29 cellular contexts compared by ENCODE assay signal in the genomic region with DNA sequence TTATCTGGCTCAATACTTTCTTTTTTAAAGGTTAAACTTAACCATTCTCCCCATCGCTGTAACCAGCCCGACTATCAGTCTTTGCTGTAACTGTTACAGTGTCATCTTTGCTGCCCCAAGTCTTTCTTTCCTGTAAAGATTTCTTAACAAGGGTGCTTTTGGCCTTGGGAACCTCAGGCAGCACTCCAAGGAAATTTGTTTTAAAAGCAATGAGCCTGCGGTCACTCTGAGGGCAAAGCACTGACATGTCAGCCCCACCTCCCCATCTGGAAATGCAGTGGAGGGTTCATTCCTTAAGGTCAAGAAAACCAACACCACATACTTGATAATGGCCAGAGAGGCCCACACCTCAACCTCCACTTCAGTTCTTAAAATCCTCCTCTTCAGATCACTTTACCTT. TPM values are rescaled to one million over a fixed set of nuclear protein-coding genes. Genes with fewer than 3 reads are reported as not detected.
A peak's percentile ranks its signal among the peaks of the same experiment; 100 is the strongest.
DNase-seq lines count a peak whose midpoint lies in the region; ATAC-seq, FAIRE-seq and TF ChIP-seq lines count a peak whose summit lies in the region.
"Had no signal": no experiment of that assay in that cellular context is flagged by ENCODE, and none has a peak within 500 bp of the region (broad histone marks: within the 10 kb centered on the region; RNA-seq: fewer than 3 reads in every experiment).

No MANE protein-coding gene starts in this region.

- no peaks in the 10 kb centered on the region for H4K20me1 ChIP-seq in HepG2 (ENCODE audit: insufficient read depth, low read length)

- no peak overlapping the region for H3K27ac ChIP-seq in liver (ENCODE audit: low read depth in 1 of 2, low read length in 2 of 2)
- no peak overlapping the region for H3K27ac ChIP-seq in HepG2 (ENCODE audit: extremely low read length, insufficient read depth, low read length)
- H3K27ac ChIP-seq in thoracic aorta, result peak overlapping the region; percentile 10 to 31
- H3K27ac ChIP-seq: gastrocnemius medialis, left ventricle myocardium inferior, parathyroid adenoma had no signal

- H3K36me3 ChIP-seq in liver (ENCODE audit: control insufficient read depth in 4 of 4, insufficient read depth in 3 of 4, low read depth in 1 of 4, low read length in 3 of 4) (no peaks in the 10 kb centered on the region), HepG2 (replicated peaks in 1 of 2; ENCODE audit: control insufficient read depth in 1 of 2, insufficient read depth in 2 of 2, low read length in 2 of 2) (no peaks in the 10 kb centered on the region), thoracic aorta (no peaks in the 10 kb centered on the region)
- H3K36me3 ChIP-seq: adrenal gland, gastrocnemius medialis, HAP-1, left ventricle myocardium inferior, upper lobe of left lung had no signal

- H3K27me3 ChIP-seq in liver (ENCODE audit: control insufficient read depth in 4 of 4, insufficient read depth in 4 of 4, low read length in 3 of 4) (no peaks in the 10 kb centered on the region), HepG2 (ENCODE audit: control insufficient read depth in 1 of 2, insufficient read depth in 2 of 2, low read length in 2 of 2) (no peaks in the 10 kb centered on the region; a peak in 1 of 5 replicates), thoracic aorta (replicated peaks; ENCODE audit: insufficient read depth) (no peaks in the 10 kb centered on the region)
- H3K27me3 ChIP-seq: adrenal gland, upper lobe of left lung had no signal

- no peak for TF ChIP-seq RAD21 in liver (IDR thresholded peaks at IDR 0.05)
- no peak for TF ChIP-seq RAD21 in HepG2 (CRISPR knock-in tag; IDR thresholded peaks at IDR 0.05)

- TF ChIP-seq POLR2A in HepG2 (IDR thresholded peaks at IDR 0.05; ENCODE audit: insufficient read depth in 1 of 2, low read depth in 2 of 2, low read length in 2 of 2), result no peak

- H3K79me2 ChIP-seq in HepG2 (ENCODE audit: insufficient read depth, low read length), result no peaks in the 10 kb centered on the region
- H3K79me2 ChIP-seq: parathyroid adenoma had no signal

- in situ Hi-C loops in HepG2 (cut with HindIII; ENCODE audit: extremely low pct_ligation_motif_present, low pct_unique_long_range_greater_than_20kb), result no loop called here

- FAIRE-seq in HepG2 (lab: Jason Lieb, UNC), result no peak
- FAIRE-seq: GM19239 had no signal

- 64% methylated on average over 3 of the region's 3 CpGs for WGBS in liver
- 16% methylated on average over 3 of the region's 3 CpGs for WGBS in HepG2 (ENCODE audit: low lambda C conversion rate)

- H3K9ac ChIP-seq in liver (ENCODE audit: low read depth in 1 of 2, low read length in 2 of 2) (no peak overlapping the region), HepG2 (ENCODE audit: insufficient read depth, low read depth, low read length) (no peak overlapping the region)
- H3K9ac ChIP-seq: parathyroid adenoma had no signal

- TF ChIP-seq EP300 in HepG2 (IDR thresholded peaks at IDR 0.05; ENCODE audit: low read depth in 2 of 2, low read length in 2 of 2) (no peak), HepG2 (CRISPR knock-in tag; IDR thresholded peaks at IDR 0.05; ENCODE audit: borderline replicate concordance) (no peak)

- no peak overlapping the region for H2AFZ ChIP-seq in HepG2 (ENCODE audit: low read length)
- H2AFZ ChIP-seq: parathyroid adenoma had no signal

- no peaks in the 10 kb centered on the region for H3K9me3 ChIP-seq in liver (ENCODE audit: control insufficient read depth in 4 of 4, low read length in 3 of 4)
- H3K9me3 ChIP-seq in HepG2 (ENCODE audit: low read length), result no peaks in the 10 kb centered on the region
- H3K9me3 ChIP-seq in thoracic aorta, result no peaks in the 10 kb centered on the region
- H3K9me3 ChIP-seq: adrenal gland, gastrocnemius medialis, HAP-1, upper lobe of left lung had no signal

- peaks cover 9 to 13% (median 11%) of the 10 kb centered on the region in 4 donors for H3K4me1 ChIP-seq in liver (ENCODE audit: control insufficient read depth in 4 of 4, insufficient read depth in 4 of 4, low read length in 3 of 4)
- peaks cover 12% of the 10 kb centered on the region for H3K4me1 ChIP-seq in HepG2 (ENCODE audit: insufficient read depth, low read length)
- H3K4me1 ChIP-seq in thoracic aorta (ENCODE audit: control insufficient read depth in 1 of 2, low read depth in 2 of 2), result peaks cover 15 to 27% of the 10 kb centered on the region in 2 donors
- H3K4me1 ChIP-seq: HAP-1, parathyroid adenoma had no signal

- TF ChIP-seq CTCF in liver (IDR thresholded peaks at IDR 0.05; ENCODE audit: low read depth, low read length, missing input control) (no peak), HepG2 (CRISPR knock-in tag; IDR thresholded peaks at IDR 0.05) (no peak), thoracic aorta (IDR thresholded peaks at IDR 0.05) (no peak), GM20000 (IDR thresholded peaks at IDR 0.05; ENCODE audit: extremely low read depth, missing control alignments) (no peak)

- intact Hi-C loops in HepG2 (cut with micrococcal nuclease; ENCODE audit: unreplicated experiment), result no loop called here

- H3K4me2 ChIP-seq in HepG2 (ENCODE audit: low read depth, low read length), result no peak overlapping the region

- BruUV-seq in HepG2 (replicated peaks; lab: Mats Ljungman, UMichigan), result no TSS peak

- POLR2A ChIA-PET in HepG2 (lab: Yijun Ruan, JAX), result no interaction called here

- no peak for DNase-seq in HepG2 (ENCODE audit: low spot score)
- peak; percentile 23 for DNase-seq in astrocyte of the hippocampus (ENCODE audit: low read depth, low spot score)
- peak; percentile 24 for DNase-seq in iris pigment epithelial cell (ENCODE audit: low read depth)
- DNase-seq in thoracic aorta (ENCODE audit: low spot score), result no peak
- DNase-seq in NCI-H2029 (lab: John Stamatoyannopoulos, UW), result no peak
- no peak for DNase-seq in GM20000 (ENCODE audit: low spot score)
- no peak for DNase-seq in iPS-NIHi7 (ENCODE audit: extremely low spot score)
- DNase-seq: activated CD4-positive, alpha-beta T cell treated with anti-CD3 and anti-CD28 coated beads for 36 hours; activated T-cell treated with anti-CD3 and anti-CD28 coated beads, Interleukin-2, amount 50 U/mL, for 24 hours; Caco-2; DMS79 treated with DMSO at 0.1 percent for 48 hours; effector CD8-positive, alpha-beta T cell; erythroblast; gastrocnemius medialis; hypothalamus; left ventricle myocardium inferior; MM.1S; naive thymus-derived CD8-positive, alpha-beta T cell; NCI-H1417; NCI-H2081 treated with DMSO at 0.1 percent for 48 hours; NCI-H226; RPMI8226; stimulated activated CD4-positive, alpha-beta T cell treated with anti-CD3 and anti-CD28 coated beads, Interleukin-4, amount 100 ng/mL, for 1 hour had no signal

- ATAC-seq in HepG2 (no peak), thoracic aorta (ENCODE audit: insufficient number of reproducible peaks, low FRiP score, low read depth) (no peak)
- ATAC-seq: activated CD4-positive, alpha-beta T cell treated with anti-CD3 and anti-CD28 coated beads for 36 hours; gastrocnemius medialis; naive thymus-derived CD8-positive, alpha-beta T cell had no signal

- H3K4me3 ChIP-seq in liver (ENCODE audit: low read depth in 1 of 3, low read length in 3 of 3), result no peak overlapping the region
- no peak overlapping the region for H3K4me3 ChIP-seq in HepG2 (replicated peaks in 1 of 3; ENCODE audit: insufficient read depth in 1 of 3, low read depth in 2 of 3, low read length in 3 of 3)
- no peak overlapping the region for H3K4me3 ChIP-seq in thoracic aorta
- H3K4me3 ChIP-seq: adrenal gland, gastrocnemius medialis, HAP-1, left ventricle myocardium inferior, upper lobe of left lung had no signal

- CTCF ChIA-PET in HepG2 (lab: Yijun Ruan, JAX; ENCODE audit: low intra/inter-chr PET ratio, low total read pairs), result no interaction called here

RNA-seq across cellular contexts. Expression of gene TRANK1, which starts 3.2 kb away (rescaled TPM):
- total RNA-seq in liver, result 10 to 100 TPM; 12.4 to 40.0 TPM
- 1 to 10 TPM; 2.9 to 8.1 TPM for polyA plus RNA-seq in liver
- 0.13 and 0.67 TPM in 2 replicates for total RNA-seq in HepG2 (2016; rRNA removed; fragmentation: Illumina TruSeq; extraction: Trizol)
- 0.26 TPM in 1 of 2 replicates, not detected in the other for total RNA-seq in HepG2 (2016; cell fraction: cytosol; rRNA removed; fragmentation: Illumina TruSeq; extraction: Trizol; ENCODE audit: low read depth)
- 0.11 and 0.52 TPM in 2 replicates for total RNA-seq in HepG2 (2016; cell fraction: insoluble cytoplasmic fraction; rRNA removed; fragmentation: Illumina TruSeq; extraction: Trizol)
- 0.14 and 0.34 TPM in 2 replicates for total RNA-seq in HepG2 (2016; cell fraction: membrane; rRNA removed; fragmentation: Illumina TruSeq; extraction: Trizol)
- total RNA-seq in HepG2 (2016; cell fraction: nucleus; rRNA removed; fragmentation: Illumina TruSeq; extraction: Trizol), result 0.19 and 1.2 TPM in 2 replicates
- 0.32 and 0.33 TPM in 2 replicates for polyA plus RNA-seq in HepG2 (2011; rRNA removed)
- 0.11 and 0.22 TPM in 2 replicates for polyA plus RNA-seq in HepG2 (2011; cell fraction: cytosol; rRNA removed)
- 0.78 and 1.3 TPM in 2 replicates for polyA plus RNA-seq in HepG2 (2011; cell fraction: nucleus; rRNA removed)
- 0.68 and 1.0 TPM in 2 replicates for polyA plus RNA-seq in HepG2 (2012)
- polyA plus RNA-seq in HepG2 (2016; cell fraction: cytosol; fragmentation: Illumina TruSeq; extraction: Trizol; ENCODE audit: low read depth), result not detected in 2 replicates
- 0.15 and 0.17 TPM in 2 replicates for polyA plus RNA-seq in HepG2 (2016; cell fraction: insoluble cytoplasmic fraction; fragmentation: Illumina TruSeq; extraction: Trizol; ENCODE audit: low read depth)
- polyA plus RNA-seq in HepG2 (2016; cell fraction: membrane; fragmentation: Illumina TruSeq; extraction: Trizol; ENCODE audit: low read depth), result not detected in 2 replicates
- polyA plus RNA-seq in HepG2 (2016; cell fraction: nucleus; fragmentation: Illumina TruSeq; extraction: Trizol; ENCODE audit: insufficient read depth, low read depth), result 0.15 and 0.17 TPM in 2 replicates
- polyA minus RNA-seq in HepG2 (2011; rRNA and poly(A)+ RNA removed; ENCODE audit: low replicate concordance), result 0.28 and 10.7 TPM in 2 replicates
- 0.26 and 0.79 TPM in 2 replicates for polyA minus RNA-seq in HepG2 (2011; cell fraction: cytosol; rRNA and poly(A)+ RNA removed)
- polyA minus RNA-seq in HepG2 (2011; cell fraction: nucleus; rRNA and poly(A)+ RNA removed), result 1.6 and 3.0 TPM in 2 replicates
- 10 to 100 TPM; 21.3 to 31.6 TPM for total RNA-seq in thoracic aorta

RNA-seq across cellular contexts. Expression of gene EPM2AIP1, which starts 51.3 kb away (rescaled TPM):
- total RNA-seq in liver, result 10 to 100 TPM in 1 of 2 donors, 1 to 10 TPM in 1; 9.0 to 11.8 TPM
- 1 to 10 TPM; 2.9 to 6.4 TPM for polyA plus RNA-seq in liver
- total RNA-seq in HepG2 (2016; rRNA removed; fragmentation: Illumina TruSeq; extraction: Trizol), result 23.0 and 28.1 TPM in 2 replicates
- 1.0 and 1.8 TPM in 2 replicates for total RNA-seq in HepG2 (2016; cell fraction: cytosol; rRNA removed; fragmentation: Illumina TruSeq; extraction: Trizol; ENCODE audit: low read depth)
- total RNA-seq in HepG2 (2016; cell fraction: insoluble cytoplasmic fraction; rRNA removed; fragmentation: Illumina TruSeq; extraction: Trizol), result 21.0 and 30.4 TPM in 2 replicates
- 8.2 and 8.3 TPM in 2 replicates for total RNA-seq in HepG2 (2016; cell fraction: membrane; rRNA removed; fragmentation: Illumina TruSeq; extraction: Trizol)
- total RNA-seq in HepG2 (2016; cell fraction: nucleus; rRNA removed; fragmentation: Illumina TruSeq; extraction: Trizol), result 37.0 and 41.5 TPM in 2 replicates
- polyA plus RNA-seq in HepG2 (2011; rRNA removed), result 9.1 and 10.7 TPM in 2 replicates
- 3.0 and 4.4 TPM in 2 replicates for polyA plus RNA-seq in HepG2 (2011; cell fraction: cytosol; rRNA removed)
- polyA plus RNA-seq in HepG2 (2011; cell fraction: nucleus; rRNA removed), result 18.8 and 26.0 TPM in 2 replicates
- polyA plus RNA-seq in HepG2 (2012), result 8.5 and 10.5 TPM in 2 replicates
- 0.43 and 0.65 TPM in 2 replicates for polyA plus RNA-seq in HepG2 (2016; cell fraction: cytosol; fragmentation: Illumina TruSeq; extraction: Trizol; ENCODE audit: low read depth)
- 13.9 and 14.5 TPM in 2 replicates for polyA plus RNA-seq in HepG2 (2016; cell fraction: insoluble cytoplasmic fraction; fragmentation: Illumina TruSeq; extraction: Trizol; ENCODE audit: low read depth)
- 3.0 and 4.0 TPM in 2 replicates for polyA plus RNA-seq in HepG2 (2016; cell fraction: membrane; fragmentation: Illumina TruSeq; extraction: Trizol; ENCODE audit: low read depth)
- 41.8 and 49.3 TPM in 2 replicates for polyA plus RNA-seq in HepG2 (2016; cell fraction: nucleus; fragmentation: Illumina TruSeq; extraction: Trizol; ENCODE audit: insufficient read depth, low read depth)
- 14.4 and 15.5 TPM in 2 replicates for polyA minus RNA-seq in HepG2 (2011; rRNA and poly(A)+ RNA removed; ENCODE audit: low replicate concordance)
- 5.7 and 7.3 TPM in 2 replicates for polyA minus RNA-seq in HepG2 (2011; cell fraction: cytosol; rRNA and poly(A)+ RNA removed)
- polyA minus RNA-seq in HepG2 (2011; cell fraction: nucleus; rRNA and poly(A)+ RNA removed), result 69.9 and 74.8 TPM in 2 replicates
- total RNA-seq in thoracic aorta, result 10 to 100 TPM; 11.2 to 32.6 TPM

RNA-seq across cellular contexts. Expression of gene MLH1, which starts 51.7 kb away (rescaled TPM):
- 10 to 100 TPM; 31.7 to 34.2 TPM for total RNA-seq in liver
- 10 to 100 TPM in 1 of 2 donors, 1 to 10 TPM in 1; 9.4 to 13.3 TPM for polyA plus RNA-seq in liver
- 70.8 and 84.7 TPM in 2 replicates for total RNA-seq in HepG2 (2016; rRNA removed; fragmentation: Illumina TruSeq; extraction: Trizol)
- 13.0 and 16.7 TPM in 2 replicates for total RNA-seq in HepG2 (2016; cell fraction: cytosol; rRNA removed; fragmentation: Illumina TruSeq; extraction: Trizol; ENCODE audit: low read depth)
- total RNA-seq in HepG2 (2016; cell fraction: insoluble cytoplasmic fraction; rRNA removed; fragmentation: Illumina TruSeq; extraction: Trizol), result 75.1 and 87.2 TPM in 2 replicates
- 23.8 and 30.0 TPM in 2 replicates for total RNA-seq in HepG2 (2016; cell fraction: membrane; rRNA removed; fragmentation: Illumina TruSeq; extraction: Trizol)
- 52.7 and 66.4 TPM in 2 replicates for total RNA-seq in HepG2 (2016; cell fraction: nucleus; rRNA removed; fragmentation: Illumina TruSeq; extraction: Trizol)
- 25.5 and 29.5 TPM in 2 replicates for polyA plus RNA-seq in HepG2 (2011; rRNA removed)
- 16.4 and 20.2 TPM in 2 replicates for polyA plus RNA-seq in HepG2 (2011; cell fraction: cytosol; rRNA removed)
- polyA plus RNA-seq in HepG2 (2011; cell fraction: nucleus; rRNA removed), result 22.3 and 23.9 TPM in 2 replicates
- 16.5 and 26.8 TPM in 2 replicates for polyA plus RNA-seq in HepG2 (2012)
- polyA plus RNA-seq in HepG2 (2016; cell fraction: cytosol; fragmentation: Illumina TruSeq; extraction: Trizol; ENCODE audit: low read depth), result 5.0 and 6.5 TPM in 2 replicates
- polyA plus RNA-seq in HepG2 (2016; cell fraction: insoluble cytoplasmic fraction; fragmentation: Illumina TruSeq; extraction: Trizol; ENCODE audit: low read depth), result 58.5 and 62.1 TPM in 2 replicates
- 15.7 and 18.4 TPM in 2 replicates for polyA plus RNA-seq in HepG2 (2016; cell fraction: membrane; fragmentation: Illumina TruSeq; extraction: Trizol; ENCODE audit: low read depth)
- 43.9 and 48.8 TPM in 2 replicates for polyA plus RNA-seq in HepG2 (2016; cell fraction: nucleus; fragmentation: Illumina TruSeq; extraction: Trizol; ENCODE audit: insufficient read depth, low read depth)
- 46.1 and 69.8 TPM in 2 replicates for polyA minus RNA-seq in HepG2 (2011; rRNA and poly(A)+ RNA removed; ENCODE audit: low replicate concordance)
- 22.7 and 24.0 TPM in 2 replicates for polyA minus RNA-seq in HepG2 (2011; cell fraction: cytosol; rRNA and poly(A)+ RNA removed)
- 43.1 and 46.4 TPM in 2 replicates for polyA minus RNA-seq in HepG2 (2011; cell fraction: nucleus; rRNA and poly(A)+ RNA removed)
- 10 to 100 TPM; 33.6 to 75.6 TPM for total RNA-seq in thoracic aorta

Comparison
In these comparisons a context has a peak if more than half of its experiments do, and no peak if none do; other contexts are left out.
1. RNA of gene TRANK1, which starts 3.2 kb away (total RNA-seq): 12.4 to 40.0 TPM in liver and 21.3 to 31.6 TPM in thoracic aorta; 0.11 to 1.2 TPM in HepG2; every median in the first group is over 4 times any median in the second.
2. H3K27ac ChIP-seq: peak in thoracic aorta (2 of 2); none in liver (0 of 2) and HepG2 (single experiment).
3. DNase-seq: peak in astrocyte of the hippocampus (single experiment) and iris pigment epithelial cell (single experiment); none in HepG2 (single experiment), thoracic aorta (single experiment), NCI-H2029 (single experiment), GM20000 (single experiment) and iPS-NIHi7 (single experiment).